9 cellular contexts compared by ENCODE assay signal in genomic region chr17:38591759-38592241, GRCh38.
DNase-seq lines count a peak whose midpoint lies in the region; ATAC-seq and TF ChIP-seq lines count a peak whose summit lies in the region.
"Had no signal": no experiment of that assay in that cellular context is flagged by ENCODE, and none has a peak within 500 bp of the region (broad histone marks: within the 10 kb centered on the region; RNA-seq: fewer than 3 reads in every experiment).

No MANE protein-coding gene starts in this region.

- H3K27ac ChIP-seq in C4-2B (peak overlapping the region; percentile 49), coronary artery (no peak overlapping the region)
- H3K27ac ChIP-seq: heart right ventricle had no signal

- no peak overlapping the region for H3K27ac Mint-ChIP-seq in T-helper 2 cell treated with Interferon-gamma antibody and Interleukin-4, amounts not matched to agents 5 μg/mL and 100 μg/mL, for 36 hours

- peaks cover 90% of the 10 kb centered on the region for H3K27me3 Mint-ChIP-seq in T-helper 2 cell treated with Interferon-gamma antibody and Interleukin-4, amounts not matched to agents 5 μg/mL and 100 μg/mL, for 36 hours (ENCODE audit: low read depth)

- ATAC-seq in HG02852 (IDR thresholded peaks at IDR 0.05; ENCODE audit: unreplicated experiment) (no peak), HG03196 (IDR thresholded peaks at IDR 0.05; ENCODE audit: unreplicated experiment) (no peak)

- TF ChIP-seq CTCF in C4-2B (conservative IDR thresholded peaks at IDR 0.05) (no peak), coronary artery (IDR thresholded peaks at IDR 0.05) (no peak)

- no peaks in the 10 kb centered on the region for H3K36me3 Mint-ChIP-seq in T-helper 2 cell treated with Interferon-gamma antibody and Interleukin-4, amounts not matched to agents 5 μg/mL and 100 μg/mL, for 36 hours (ENCODE audit: low read depth)

- DNase-seq in HS-5 (ENCODE audit: low read depth) (peak; percentile 38), islet precursor cell (peak; percentile 82), coronary artery (ENCODE audit: low spot score) (no peak)
- DNase-seq in T-helper 2 cell treated with Interferon-gamma antibody and Interleukin-4, amounts not matched to agents 5 μg/mL and 100 μg/mL, for 36 hours (ENCODE audit: low spot score): peak; percentile 40
- no peak for DNase-seq in activated CD8-positive, alpha-beta memory T cell treated with anti-CD3 and anti-CD28 coated beads, Interleukin-2, amount 50 U/mL, for 4 hours
- DNase-seq: heart right ventricle had no signal

- no peaks in the 10 kb centered on the region for H3K9me3 Mint-ChIP-seq in T-helper 2 cell treated with Interferon-gamma antibody and Interleukin-4, amounts not matched to agents 5 μg/mL and 100 μg/mL, for 36 hours

- peak overlapping the region; percentile 59 for H3K4me3 Mint-ChIP-seq in T-helper 2 cell treated with Interferon-gamma antibody and Interleukin-4, amounts not matched to agents 5 μg/mL and 100 μg/mL, for 36 hours

- no peak overlapping the region for H3K4me3 ChIP-seq in coronary artery
- H3K4me3 ChIP-seq: heart right ventricle had no signal

- peaks cover 27% of the 10 kb centered on the region for H3K4me1 Mint-ChIP-seq in T-helper 2 cell treated with Interferon-gamma antibody and Interleukin-4, amounts not matched to agents 5 μg/mL and 100 μg/mL, for 36 hours (ENCODE audit: low read depth)

Comparison
In these comparisons a context has a peak if more than half of its experiments do, and no peak if none do; other contexts are left out.
1. DNase-seq: peak in HS-5 (single experiment), T-helper 2 cell treated with Interferon-gamma antibody and Interleukin-4, amounts not matched to agents 5 μg/mL and 100 μg/mL, for 36 hours (single experiment) and islet precursor cell (single experiment); none in coronary artery (single experiment) and activated CD8-positive, alpha-beta memory T cell treated with anti-CD3 and anti-CD28 coated beads, Interleukin-2, amount 50 U/mL, for 4 hours (single experiment).